26 cellular contexts compared by ENCODE assay signal in the genomic region with DNA sequence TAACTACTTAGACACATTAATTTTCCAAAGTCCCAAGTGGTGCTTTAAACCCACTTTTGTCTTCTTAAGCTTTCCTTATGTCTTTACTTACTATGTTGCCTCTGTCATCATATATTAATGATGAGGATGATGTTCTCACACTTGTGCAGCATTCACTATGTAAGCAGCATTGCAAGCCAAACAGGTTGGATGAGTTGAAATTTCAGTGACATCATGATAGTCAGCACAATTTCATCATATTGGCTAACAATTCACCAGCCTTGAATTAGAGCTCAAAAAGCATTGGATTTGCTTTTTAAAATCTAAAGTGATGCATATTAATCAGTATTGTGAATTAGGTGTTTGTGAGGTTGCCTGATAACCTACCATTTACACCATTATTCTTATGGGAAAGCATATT. TPM values are rescaled to one million over a fixed set of nuclear protein-coding genes. Genes with fewer than 3 reads are reported as not detected.
A peak's percentile ranks its signal among the peaks of the same experiment; 100 is the strongest.
DNase-seq lines count a peak whose midpoint lies in the region; ATAC-seq and TF ChIP-seq lines count a peak whose summit lies in the region.
"Had no signal": no experiment of that assay in that cellular context is flagged by ENCODE, and none has a peak within 500 bp of the region (broad histone marks: within the 10 kb centered on the region; RNA-seq: fewer than 3 reads in every experiment).

No MANE protein-coding gene starts in this region.

- no peak overlapping the region for H3K27ac Mint-ChIP-seq in MCF 10A (ENCODE audit: low read depth, unreplicated experiment)
- H3K27ac Mint-ChIP-seq in natural killer cell treated with Interleukin-12 subunit alpha and Interleukin-12 subunit beta and Interleukin-15 and Interleukin-18, amount 100 ng/mL, for 72 hours: no peak overlapping the region
- H3K27ac Mint-ChIP-seq: CD8-positive, alpha-beta T cell; HFFc6; IgD-negative memory B cell had no signal

- CTCF ChIA-PET in mammary epithelial cell (lab: Charles Lee; ENCODE audit: low non-redundant PET): no interaction called here
- CTCF ChIA-PET in MCF 10A (lab: Yijun Ruan, JAX): interaction anchor here (0.6 to 0.7 kb wide), 2 partner anchors 234 to 434 kb away, joined by 3 read pairs; no protein-coding TSS in a partner anchor

- H2AFZ ChIP-seq in mammary epithelial cell (ENCODE audit: low read depth, low read length): no peak overlapping the region

- H3K79me2 ChIP-seq in mammary epithelial cell (ENCODE audit: insufficient read depth, low read length): peaks cover 10% of the 10 kb centered on the region

- no peak overlapping the region for H3K4me2 ChIP-seq in mammary epithelial cell (ENCODE audit: insufficient read depth, low read depth, low read length)

- H3K9me3 ChIP-seq in mammary epithelial cell (replicated peaks; ENCODE audit: insufficient read depth, low read length): no peaks in the 10 kb centered on the region
- H3K9me3 ChIP-seq in esophagus squamous epithelium: no peaks in the 10 kb centered on the region
- H3K9me3 ChIP-seq: MG63, Peyer's patch had no signal

- no peaks in the 10 kb centered on the region for H3K9me3 Mint-ChIP-seq in MCF 10A (ENCODE audit: unreplicated experiment)
- H3K9me3 Mint-ChIP-seq in natural killer cell treated with Interleukin-12 subunit alpha and Interleukin-12 subunit beta and Interleukin-15 and Interleukin-18, amount 100 ng/mL, for 72 hours: no peaks in the 10 kb centered on the region
- H3K9me3 Mint-ChIP-seq: CD8-positive, alpha-beta T cell; HFFc6; IgD-negative memory B cell had no signal

- H3K27me3 ChIP-seq in mammary epithelial cell (ENCODE audit: insufficient read depth, low read length): no peaks in the 10 kb centered on the region
- no peaks in the 10 kb centered on the region for H3K27me3 ChIP-seq in esophagus squamous epithelium
- H3K27me3 ChIP-seq: MG63, Peyer's patch had no signal

- H3K36me3 Mint-ChIP-seq in MCF 10A (ENCODE audit: insufficient read depth, unreplicated experiment): peaks cover 6% of the 10 kb centered on the region
- H3K36me3 Mint-ChIP-seq in natural killer cell treated with Interleukin-12 subunit alpha and Interleukin-12 subunit beta and Interleukin-15 and Interleukin-18, amount 100 ng/mL, for 72 hours: no peaks in the 10 kb centered on the region

- TF ChIP-seq CTCF in mammary epithelial cell (conservative IDR thresholded peaks at IDR 0.05 in 1 of 2, IDR thresholded peaks at IDR 0.05 in 1 of 2; ENCODE audit: extremely low read depth in 1 of 2, insufficient read depth in 1 of 2, low read depth in 1 of 2, low read length in 2 of 2) (no peak), MCF 10A (IDR thresholded peaks at IDR 0.05; ENCODE audit: unreplicated experiment) (no peak), fibroblast of mammary gland (conservative IDR thresholded peaks at IDR 0.05; ENCODE audit: control insufficient read depth, insufficient read depth, low read depth, low read length) (no peak), esophagus squamous epithelium (IDR thresholded peaks at IDR 0.05) (no peak)

- no peaks in the 10 kb centered on the region for H3K27me3 Mint-ChIP-seq in MCF 10A (ENCODE audit: insufficient read depth, unreplicated experiment)
- H3K27me3 Mint-ChIP-seq in natural killer cell treated with Interleukin-12 subunit alpha and Interleukin-12 subunit beta and Interleukin-15 and Interleukin-18, amount 100 ng/mL, for 72 hours: peaks cover 0 to 3% of the 10 kb centered on the region in 2 donors
- H3K27me3 Mint-ChIP-seq: IgD-negative memory B cell had no signal

- dilution Hi-C loops in mammary epithelial cell (cut with HindIII; ENCODE audit: low sequenced_read_pairs): no loop called here

- TF ChIP-seq POLR2A in esophagus squamous epithelium (IDR thresholded peaks at IDR 0.05): no peak

- no peak overlapping the region for H3K9ac ChIP-seq in mammary epithelial cell (ENCODE audit: insufficient read depth, low read length)

- no peak overlapping the region for H3K4me3 Mint-ChIP-seq in MCF 10A (ENCODE audit: unreplicated experiment)
- no peak overlapping the region for H3K4me3 Mint-ChIP-seq in natural killer cell treated with Interleukin-12 subunit alpha and Interleukin-12 subunit beta and Interleukin-15 and Interleukin-18, amount 100 ng/mL, for 72 hours
- H3K4me3 Mint-ChIP-seq: CD8-positive, alpha-beta T cell; HFFc6; IgD-negative memory B cell had no signal

- no TSS peak for BruUV-seq in mammary epithelial cell (replicated peaks; lab: Mats Ljungman, UMichigan)
- no TSS peak for BruUV-seq in MCF 10A (replicated peaks; lab: Mats Ljungman, UMichigan)

- intact Hi-C loops in mammary epithelial cell (cut with micrococcal nuclease) (no loop called here), MCF 10A (cut with micrococcal nuclease) (no loop called here), esophagus squamous epithelium (cut with DNase I) (no loop called here)

- H3K36me3 ChIP-seq in mammary epithelial cell (ENCODE audit: insufficient read depth, low read length) (no peaks in the 10 kb centered on the region), esophagus squamous epithelium (no peaks in the 10 kb centered on the region)
- H3K36me3 ChIP-seq: MG63, Peyer's patch had no signal

- ATAC-seq in HG03135 (IDR thresholded peaks at IDR 0.05; ENCODE audit: unreplicated experiment): no peak
- no peak for ATAC-seq in natural killer cell treated with Interleukin-12 subunit alpha and Interleukin-12 subunit beta and Interleukin-15 and Interleukin-18, amount 100 ng/mL, for 72 hours
- ATAC-seq: CD8-positive, alpha-beta T cell; SK-N-SH treated with all-trans-retinoic acid at 6 μM for 48 hours had no signal

- no peaks in the 10 kb centered on the region for H3K4me1 ChIP-seq in mammary epithelial cell (ENCODE audit: insufficient read depth, low read length)
- H3K4me1 ChIP-seq in esophagus squamous epithelium: peaks cover 0 to 15% (median 0%) of the 10 kb centered on the region in 3 donors
- H3K4me1 ChIP-seq: Peyer's patch had no signal

- no peaks in the 10 kb centered on the region for H4K20me1 ChIP-seq in mammary epithelial cell (ENCODE audit: insufficient read depth, low read length)

- in situ Hi-C loops in mammary epithelial cell (cut with MboI; ENCODE audit: low sequenced_read_pairs in 2 of 2): loop anchor here (10.0 to 25.0 kb wide), 3 partner anchors 112 to 450 kb away; no protein-coding TSS in a partner anchor

- H3K4me3 ChIP-seq in mammary epithelial cell (replicated peaks in 1 of 3; ENCODE audit: insufficient read depth in 1 of 3, low read depth in 2 of 3, low read length in 3 of 3): no peak overlapping the region
- no peak overlapping the region for H3K4me3 ChIP-seq in fibroblast of mammary gland (ENCODE audit: control insufficient read depth, low read depth, low read length)
- H3K4me3 ChIP-seq in esophagus squamous epithelium: no peak overlapping the region
- H3K4me3 ChIP-seq: MG63, Peyer's patch had no signal

- no peak overlapping the region for H3K27ac ChIP-seq in mammary epithelial cell (ENCODE audit: insufficient read depth, low read depth, low read length)
- H3K27ac ChIP-seq in esophagus squamous epithelium: peak overlapping the region in 2 of 4 donors; percentile 26 to 49
- H3K27ac ChIP-seq: 22Rv1, Peyer's patch had no signal

- peaks cover 3% of the 10 kb centered on the region for H3K4me1 Mint-ChIP-seq in MCF 10A (ENCODE audit: insufficient read depth, unreplicated experiment)
- no peaks in the 10 kb centered on the region for H3K4me1 Mint-ChIP-seq in natural killer cell treated with Interleukin-12 subunit alpha and Interleukin-12 subunit beta and Interleukin-15 and Interleukin-18, amount 100 ng/mL, for 72 hours (ENCODE audit: low read depth in 2 of 2)

- DNase-seq in mammary epithelial cell (peak; percentile 33), MCF 10A (ENCODE audit: unreplicated experiment) (no peak), amniotic epithelial cell (ENCODE audit: low read depth) (peak; percentile 15), fibroblast of mammary gland (ENCODE audit: low read depth) (peak; percentile 6), esophagus squamous epithelium (lab: John Stamatoyannopoulos, UW) (no peak), OCI-M1 (lab: John Stamatoyannopoulos, UW) (no peak)
- no peak for DNase-seq in natural killer cell treated with Interleukin-12 subunit alpha and Interleukin-12 subunit beta and Interleukin-15 and Interleukin-18, amount 100 ng/mL, for 72 hours (ENCODE audit: low spot score)
- DNase-seq: C1 segment of cervical spinal cord; CD8-positive, alpha-beta T cell; DMS153; EL; GF-D8; H7; HFFc6; Karpas-422; MG63; NCI-H1436 treated with DMSO at 0.1 percent for 48 hours; NCI-H1930; NCI-H2227 treated with DMSO at 0.1 percent for 48 hours; NCI-H510A treated with DMSO at 0.1 percent for 48 hours; NCI-H748 treated with DMSO at 0.1 percent for 48 hours; Peyer's patch had no signal

- POLR2A ChIA-PET in MCF 10A (lab: Yijun Ruan, JAX): interaction anchor here (0.5 to 1.0 kb wide), 3 partner anchors 9 to 1003 kb away, joined by 3 read pairs; no protein-coding TSS in a partner anchor

RNA-seq across cellular contexts. Expression of gene APLF, which starts 7.7 kb away (rescaled TPM):
- total RNA-seq in mammary epithelial cell (1 to 10 TPM; 3.7 to 4.8 TPM), MCF 10A (2022) (4.0 TPM in 2 replicates), esophagus squamous epithelium (1 to 10 TPM; 3.2 to 9.5 (median 4.7) TPM)
- polyA plus RNA-seq in mammary epithelial cell: 0.97 TPM
- polyA minus RNA-seq in mammary epithelial cell: 6.1 TPM
- 1 to 10 TPM; 2.0 to 3.2 TPM for total RNA-seq in natural killer cell treated with Interleukin-12 subunit alpha and Interleukin-12 subunit beta and Interleukin-15 and Interleukin-18, amount 100 ng/mL, for 72 hours

RNA-seq across cellular contexts. Expression of gene FBXO48, which starts 8.0 kb away (rescaled TPM):
- total RNA-seq in mammary epithelial cell: 1 to 10 TPM; 1.3 to 1.6 TPM
- polyA plus RNA-seq in mammary epithelial cell: 0.78 TPM
- polyA minus RNA-seq in mammary epithelial cell: 3.0 TPM
- total RNA-seq in MCF 10A (2022): 1.7 and 2.1 TPM in 2 replicates
- 1 to 10 TPM; 1.8 to 2.5 TPM for total RNA-seq in natural killer cell treated with Interleukin-12 subunit alpha and Interleukin-12 subunit beta and Interleukin-15 and Interleukin-18, amount 100 ng/mL, for 72 hours
- under 1 TPM; 0.61 to 0.95 (median 0.64) TPM for total RNA-seq in esophagus squamous epithelium

Comparison
In these comparisons a context has a peak if more than half of its experiments do, and no peak if none do; other contexts are left out.
1. DNase-seq: peak in mammary epithelial cell (single experiment), amniotic epithelial cell (single experiment) and fibroblast of mammary gland (single experiment); none in MCF 10A (single experiment), natural killer cell treated with Interleukin-12 subunit alpha and Interleukin-12 subunit beta and Interleukin-15 and Interleukin-18, amount 100 ng/mL, for 72 hours (single experiment), esophagus squamous epithelium (single experiment) and OCI-M1 (single experiment).